In genomic region chr14:51544426-51544825, GRCh38 we compare ENCODE assay signal across 30 cellular contexts.
"Had no signal": no experiment of that assay in that cellular context is flagged by ENCODE, and none has a peak within 500 bp of the region (broad histone marks: within the 10 kb centered on the region; RNA-seq: fewer than 3 reads in every experiment).

No MANE protein-coding gene starts in this region.

- H3K36me3 Mint-ChIP-seq: activated CD4-positive, alpha-beta memory T cell treated with anti-CD3 and anti-CD28 coated beads for 36 hours; activated naive CD8-positive, alpha-beta T cell treated with anti-CD3 and anti-CD28 coated beads for 36 hours; brain; neural progenitor cell; type B pancreatic cell had no signal

- H3K4me3 Mint-ChIP-seq: activated CD4-positive, alpha-beta memory T cell treated with anti-CD3 and anti-CD28 coated beads for 36 hours; activated CD4-positive, alpha-beta T cell treated with anti-CD3 and anti-CD28 coated beads, Interleukin-2, amount 10 ng/mL, durations not matched to agents 24 days and 14 days; activated naive CD4-positive, alpha-beta T cell treated with anti-CD3 and anti-CD28 coated beads for 36 hours; activated naive CD8-positive, alpha-beta T cell treated with anti-CD3 and anti-CD28 coated beads for 36 hours; activated T-helper 1 cell treated with anti-CD3 and anti-CD28 coated beads, Interleukin-12 subunit alpha, Interleukin-12 subunit beta, Interleukin-2, Interleukin-4 antibody, amounts not matched to agents 30 ng/mL and 10 ng/mL and 1 ng/mL, durations not matched to agents 14 hours and 24 hours and 36 hours; brain; endodermal cell; naive thymus-derived CD8-positive, alpha-beta T cell; neural progenitor cell had no signal

- H3K9ac ChIP-seq: neural progenitor cell had no signal

- H3K27ac Mint-ChIP-seq: activated CD4-positive, alpha-beta memory T cell treated with anti-CD3 and anti-CD28 coated beads for 36 hours; activated CD4-positive, alpha-beta T cell treated with anti-CD3 and anti-CD28 coated beads, Interleukin-2, amount 10 ng/mL, durations not matched to agents 24 days and 14 days; activated naive CD4-positive, alpha-beta T cell treated with anti-CD3 and anti-CD28 coated beads for 36 hours; activated naive CD8-positive, alpha-beta T cell treated with anti-CD3 and anti-CD28 coated beads for 36 hours; activated T-helper 1 cell treated with anti-CD3 and anti-CD28 coated beads, Interleukin-12 subunit alpha, Interleukin-12 subunit beta, Interleukin-2, Interleukin-4 antibody, amounts not matched to agents 30 ng/mL and 10 ng/mL and 1 ng/mL, durations not matched to agents 14 hours and 24 hours and 36 hours; brain; endodermal cell; naive thymus-derived CD8-positive, alpha-beta T cell; neural progenitor cell; type B pancreatic cell had no signal

- ATAC-seq: gastrocnemius medialis; left colon; naive thymus-derived CD8-positive, alpha-beta T cell; stimulated activated naive CD8-positive, alpha-beta T cell treated with anti-CD3 and anti-CD28 coated beads, Interleukin-15, Interleukin-2, amounts not matched to agents 100 U/mL and 50 U/mL, for 24 hours had no signal

- H3K27me3 Mint-ChIP-seq: type B pancreatic cell had no signal

- H3K4me3 ChIP-seq: adrenal gland, esophagus muscularis mucosa, gastrocnemius medialis, neural progenitor cell, right atrium auricular region, vagina had no signal

- H3K4me1 Mint-ChIP-seq: activated CD4-positive, alpha-beta T cell treated with anti-CD3 and anti-CD28 coated beads, Interleukin-2, amount 10 ng/mL, durations not matched to agents 24 days and 14 days; endodermal cell had no signal

- H3K27ac ChIP-seq: adrenal gland, esophagus muscularis mucosa, gastrocnemius medialis, neural progenitor cell, right atrium auricular region, vagina had no signal

- H3K36me3 ChIP-seq: adrenal gland, esophagus muscularis mucosa, gastrocnemius medialis, neural progenitor cell, right atrium auricular region, vagina had no signal

- H3K4me1 ChIP-seq: neural progenitor cell had no signal

- H3K27me3 ChIP-seq: adrenal gland, esophagus muscularis mucosa, gastrocnemius medialis, neural progenitor cell, right atrium auricular region, vagina had no signal

- DNase-seq: activated CD4-positive, alpha-beta memory T cell treated with anti-CD3 and anti-CD28 coated beads for 36 hours; activated CD4-positive, alpha-beta T cell treated with anti-CD3 and anti-CD28 coated beads, Interleukin-2, amount 10 ng/mL, durations not matched to agents 24 days and 14 days; activated CD4-positive, CD25-positive, alpha-beta regulatory T cell treated with anti-CD3 and anti-CD28 coated beads, Interleukin-2, amount 50 U/mL, for 72 hours; activated CD8-positive, alpha-beta memory T cell treated with anti-CD3 and anti-CD28 coated beads, Interleukin-2, amount 50 U/mL, for 4 hours; activated effector memory CD4-positive, alpha-beta T cell treated with anti-CD3 and anti-CD28 coated beads, Interleukin-2, amount 50 U/mL, for 16 hours; activated naive CD4-positive, alpha-beta T cell treated with anti-CD3 and anti-CD28 coated beads for 36 hours; activated naive CD8-positive, alpha-beta T cell treated with anti-CD3 and anti-CD28 coated beads for 36 hours; activated T-cell treated with anti-CD3 and anti-CD28 coated beads, Interleukin-2, amount 50 U/mL, for 1 hour; adrenal gland; aorta; caudate nucleus; cortex of kidney; endodermal cell; gastrocnemius medialis; glutamatergic neuron; kidney; left colon; midbrain; naive thymus-derived CD8-positive, alpha-beta T cell; occipital lobe; stimulated activated CD4-positive, alpha-beta T cell treated with anti-CD3 and anti-CD28 coated beads, Interleukin-2, amount 100 ng/mL, for 48 hours; stimulated activated naive CD8-positive, alpha-beta T cell treated with anti-CD3 and anti-CD28 coated beads, Interleukin-15, Interleukin-2, amounts not matched to agents 100 U/mL and 50 U/mL, for 24 hours; T-helper 2 cell had no signal

- H3K4me2 ChIP-seq: neural progenitor cell had no signal

- H3K9me3 ChIP-seq: adrenal gland, esophagus muscularis mucosa, gastrocnemius medialis, right atrium auricular region, vagina had no signal

- H3K9me3 Mint-ChIP-seq: activated CD4-positive, alpha-beta memory T cell treated with anti-CD3 and anti-CD28 coated beads for 36 hours; activated CD4-positive, alpha-beta T cell treated with anti-CD3 and anti-CD28 coated beads, Interleukin-2, amount 10 ng/mL, durations not matched to agents 24 days and 14 days; activated naive CD4-positive, alpha-beta T cell treated with anti-CD3 and anti-CD28 coated beads for 36 hours; activated naive CD8-positive, alpha-beta T cell treated with anti-CD3 and anti-CD28 coated beads for 36 hours; activated T-helper 1 cell treated with anti-CD3 and anti-CD28 coated beads, Interleukin-12 subunit alpha, Interleukin-12 subunit beta, Interleukin-2, Interleukin-4 antibody, amounts not matched to agents 30 ng/mL and 10 ng/mL and 1 ng/mL, durations not matched to agents 14 hours and 24 hours and 36 hours; endodermal cell; naive thymus-derived CD8-positive, alpha-beta T cell; type B pancreatic cell had no signal
